11 cellular contexts compared by ENCODE assay signal in genomic region chr10:83983578-83984255, GRCh38.
DNase-seq lines count a peak whose midpoint lies in the region; ATAC-seq and TF ChIP-seq lines count a peak whose summit lies in the region.
"Had no signal": no experiment of that assay in that cellular context is flagged by ENCODE, and none has a peak within 500 bp of the region (broad histone marks: within the 10 kb centered on the region; RNA-seq: fewer than 3 reads in every experiment).

No MANE protein-coding gene starts in this region.

- H3K4me3 Mint-ChIP-seq in stimulated activated naive CD8-positive, alpha-beta T cell treated with anti-CD3 and anti-CD28 coated beads, Interleukin-15, amount 100 ng/mL, for 72 hours = no peak overlapping the region
- H3K4me3 Mint-ChIP-seq: activated T-helper 17 cell treated with anti-CD3 and anti-CD28 coated beads, Interleukin-2, amount 50 U/mL, for 72 hours had no signal

- H3K27me3 ChIP-seq in foreskin keratinocyte = no peaks in the 10 kb centered on the region
- H3K27me3 ChIP-seq: colonic mucosa had no signal

- H3K9me3 Mint-ChIP-seq in stimulated activated naive CD8-positive, alpha-beta T cell treated with anti-CD3 and anti-CD28 coated beads, Interleukin-15, amount 100 ng/mL, for 72 hours = no peaks in the 10 kb centered on the region
- H3K9me3 Mint-ChIP-seq: activated T-helper 17 cell treated with anti-CD3 and anti-CD28 coated beads, Interleukin-2, amount 50 U/mL, for 72 hours had no signal

- no peak for DNase-seq in stimulated activated naive CD8-positive, alpha-beta T cell treated with anti-CD3 and anti-CD28 coated beads, Interleukin-15, amount 100 ng/mL, for 72 hours
- no peak for DNase-seq in stimulated activated naive CD8-positive, alpha-beta T cell treated with anti-CD3 and anti-CD28 coated beads, Interleukin-15, Interleukin-2, amounts not matched to agents 100 U/mL and 50 U/mL, for 24 hours
- DNase-seq in NCI-H748 (lab: John Stamatoyannopoulos, UW; ENCODE audit: unreplicated experiment) (peak; percentile 90), foreskin keratinocyte (peak; percentile 84 to 86), MV-4-11 (lab: John Stamatoyannopoulos, UW) (no peak), hepatic stellate cell (ENCODE audit: low spot score) (no peak)
- DNase-seq: colonic mucosa had no signal

- no peak for ATAC-seq in stimulated activated naive CD8-positive, alpha-beta T cell treated with anti-CD3 and anti-CD28 coated beads, Interleukin-15, amount 100 ng/mL, for 72 hours
- no peak for ATAC-seq in stimulated activated naive CD8-positive, alpha-beta T cell treated with anti-CD3 and anti-CD28 coated beads, Interleukin-15, Interleukin-2, amounts not matched to agents 100 U/mL and 50 U/mL, for 24 hours
- ATAC-seq in foreskin keratinocyte (peak; percentile 90), GM19023 (IDR thresholded peaks at IDR 0.05; ENCODE audit: unreplicated experiment) (no peak), GM19452 (IDR thresholded peaks at IDR 0.05; ENCODE audit: unreplicated experiment) (no peak)
- ATAC-seq: activated T-helper 17 cell treated with anti-CD3 and anti-CD28 coated beads, Interleukin-2, amount 50 U/mL, for 72 hours had no signal

- H3K4me1 Mint-ChIP-seq in stimulated activated naive CD8-positive, alpha-beta T cell treated with anti-CD3 and anti-CD28 coated beads, Interleukin-15, amount 100 ng/mL, for 72 hours = no peaks in the 10 kb centered on the region
- H3K4me1 Mint-ChIP-seq: activated T-helper 17 cell treated with anti-CD3 and anti-CD28 coated beads, Interleukin-2, amount 50 U/mL, for 72 hours had no signal

- H3K27me3 Mint-ChIP-seq in stimulated activated naive CD8-positive, alpha-beta T cell treated with anti-CD3 and anti-CD28 coated beads, Interleukin-15, amount 100 ng/mL, for 72 hours = no peaks in the 10 kb centered on the region

- no peak overlapping the region for H3K27ac ChIP-seq in foreskin keratinocyte
- H3K27ac ChIP-seq: colonic mucosa, HL-60 had no signal

- peak overlapping the region; percentile 15 to 71 for H3K27ac Mint-ChIP-seq in stimulated activated naive CD8-positive, alpha-beta T cell treated with anti-CD3 and anti-CD28 coated beads, Interleukin-15, amount 100 ng/mL, for 72 hours
- H3K27ac Mint-ChIP-seq: activated T-helper 17 cell treated with anti-CD3 and anti-CD28 coated beads, Interleukin-2, amount 50 U/mL, for 72 hours had no signal

- TF ChIP-seq CTCF in foreskin keratinocyte (conservative IDR thresholded peaks at IDR 0.05) = no peak

- no peaks in the 10 kb centered on the region for H3K4me1 ChIP-seq in foreskin keratinocyte
- H3K4me1 ChIP-seq: colonic mucosa had no signal

Comparison
In these comparisons a context has a peak if more than half of its experiments do, and no peak if none do; other contexts are left out.
1. DNase-seq: peak in NCI-H748 (single experiment) and foreskin keratinocyte (2 of 2); none in stimulated activated naive CD8-positive, alpha-beta T cell treated with anti-CD3 and anti-CD28 coated beads, Interleukin-15, amount 100 ng/mL, for 72 hours (0 of 2), stimulated activated naive CD8-positive, alpha-beta T cell treated with anti-CD3 and anti-CD28 coated beads, Interleukin-15, Interleukin-2, amounts not matched to agents 100 U/mL and 50 U/mL, for 24 hours (single experiment), MV-4-11 (single experiment) and hepatic stellate cell (single experiment).